9 cellular contexts compared by ENCODE assay signal in genomic region chr9:76866689-76867088, GRCh38. TPM values are rescaled to one million over a fixed set of nuclear protein-coding genes. Genes with fewer than 3 reads are reported as not detected.
DNase-seq lines count a peak whose midpoint lies in the region; TF ChIP-seq lines count a peak whose summit lies in the region.
"Had no signal": no experiment of that assay in that cellular context is flagged by ENCODE, and none has a peak within 500 bp of the region (broad histone marks: within the 10 kb centered on the region; RNA-seq: fewer than 3 reads in every experiment).

No MANE protein-coding gene starts in this region.

- TF ChIP-seq CTCF in nephron (IDR thresholded peaks at IDR 0.05; ENCODE audit: unreplicated experiment in 3 of 3) (no peak), glutamatergic neuron (IDR thresholded peaks at IDR 0.05; ENCODE audit: partially characterized antibody, unreplicated experiment) (no peak)

- no peaks in the 10 kb centered on the region for H3K36me3 ChIP-seq in MG63

- H3K27me3 Mint-ChIP-seq in nephron (ENCODE audit: low read depth) (peaks cover 22% of the 10 kb centered on the region), glutamatergic neuron (ENCODE audit: unreplicated experiment) (no peaks in the 10 kb centered on the region)
- H3K27me3 Mint-ChIP-seq in activated CD4-positive, alpha-beta memory T cell treated with anti-CD3 and anti-CD28 coated beads, Interleukin-2, amount 10 ng/mL, durations not matched to agents 7 days and 5 days: no peaks in the 10 kb centered on the region

- CTCF ChIA-PET in activated CD4-positive, alpha-beta memory T cell treated with anti-CD3 and anti-CD28 coated beads, Interleukin-2, amount 10 ng/mL, durations not matched to agents 7 days and 5 days (lab: Charles Lee): no interaction called here

- H3K27me3 ChIP-seq in MG63: no peaks in the 10 kb centered on the region

- no peak overlapping the region for H3K4me3 ChIP-seq in MG63

- POLR2A ChIA-PET in activated CD4-positive, alpha-beta memory T cell treated with anti-CD3 and anti-CD28 coated beads, Interleukin-2, amount 10 ng/mL, durations not matched to agents 7 days and 5 days (lab: Charles Lee): no interaction called here

- H3K27ac Mint-ChIP-seq in nephron: peak overlapping the region in 2 of 3 experiments; percentile 26 to 85
- no peak overlapping the region for H3K27ac Mint-ChIP-seq in activated CD4-positive, alpha-beta memory T cell treated with anti-CD3 and anti-CD28 coated beads, Interleukin-2, amount 10 ng/mL, durations not matched to agents 7 days and 5 days
- H3K27ac Mint-ChIP-seq in glutamatergic neuron (ENCODE audit: unreplicated experiment): no peak overlapping the region

- H3K4me3 Mint-ChIP-seq in nephron (no peak overlapping the region), glutamatergic neuron (ENCODE audit: unreplicated experiment) (no peak overlapping the region)
- no peak overlapping the region for H3K4me3 Mint-ChIP-seq in activated CD4-positive, alpha-beta memory T cell treated with anti-CD3 and anti-CD28 coated beads, Interleukin-2, amount 10 ng/mL, durations not matched to agents 7 days and 5 days
- H3K4me3 Mint-ChIP-seq: neural crest cell had no signal

- H3K9me3 Mint-ChIP-seq in nephron (no peaks in the 10 kb centered on the region), glutamatergic neuron (ENCODE audit: unreplicated experiment) (no peaks in the 10 kb centered on the region)
- no peaks in the 10 kb centered on the region for H3K9me3 Mint-ChIP-seq in activated CD4-positive, alpha-beta memory T cell treated with anti-CD3 and anti-CD28 coated beads, Interleukin-2, amount 10 ng/mL, durations not matched to agents 7 days and 5 days
- H3K9me3 Mint-ChIP-seq: neural crest cell had no signal

- no peaks in the 10 kb centered on the region for H3K36me3 Mint-ChIP-seq in nephron (ENCODE audit: low read depth)
- H3K36me3 Mint-ChIP-seq in activated CD4-positive, alpha-beta memory T cell treated with anti-CD3 and anti-CD28 coated beads, Interleukin-2, amount 10 ng/mL, durations not matched to agents 7 days and 5 days (ENCODE audit: low read depth): no peaks in the 10 kb centered on the region
- H3K36me3 Mint-ChIP-seq in glutamatergic neuron (ENCODE audit: unreplicated experiment): no peaks in the 10 kb centered on the region

- DNase-seq in COLO829 (ENCODE audit: low spot score) (peak; percentile 39), MG63 (peak; percentile 89), epidermal melanocyte (ENCODE audit: insufficient read length, low spot score) (peak; percentile 42), NCI-H2081 (lab: John Stamatoyannopoulos, UW) (no peak), hippocampal formation (lab: John Stamatoyannopoulos, UW) (no peak), glutamatergic neuron (no peak)
- no peak for DNase-seq in activated CD4-positive, alpha-beta memory T cell treated with anti-CD3 and anti-CD28 coated beads, Interleukin-2, amount 10 ng/mL, durations not matched to agents 7 days and 5 days

- H3K4me1 Mint-ChIP-seq in nephron: peaks cover 5% of the 10 kb centered on the region
- no peaks in the 10 kb centered on the region for H3K4me1 Mint-ChIP-seq in activated CD4-positive, alpha-beta memory T cell treated with anti-CD3 and anti-CD28 coated beads, Interleukin-2, amount 10 ng/mL, durations not matched to agents 7 days and 5 days
- H3K4me1 Mint-ChIP-seq in glutamatergic neuron (ENCODE audit: low read depth, unreplicated experiment): no peaks in the 10 kb centered on the region

- H3K9me3 ChIP-seq in MG63: no peaks in the 10 kb centered on the region

RNA-seq across cellular contexts. Expression of gene PRUNE2, which starts 39.2 kb away (rescaled TPM):
- 2.7 and 24.2 TPM in 2 replicates for total RNA-seq in MG63 (2014; rRNA removed; shearing (Covaris generic); ENCODE audit: low replicate concordance)
- total RNA-seq in activated CD4-positive, alpha-beta memory T cell treated with anti-CD3 and anti-CD28 coated beads, Interleukin-2, amount 10 ng/mL, durations not matched to agents 7 days and 5 days: 1 to 10 TPM in 1 of 2 experiments, under 1 TPM in 1; 0.83 to 1.0 TPM
- total RNA-seq in glutamatergic neuron (ENCODE audit: unreplicated experiment): 63.8 TPM

Comparison
In these comparisons a context has a peak if more than half of its experiments do, and no peak if none do; other contexts are left out.
1. DNase-seq: peak in COLO829 (single experiment), MG63 (single experiment) and epidermal melanocyte (single experiment); none in NCI-H2081 (0 of 2), activated CD4-positive, alpha-beta memory T cell treated with anti-CD3 and anti-CD28 coated beads, Interleukin-2, amount 10 ng/mL, durations not matched to agents 7 days and 5 days (single experiment), hippocampal formation (0 of 2) and glutamatergic neuron (single experiment).
2. H3K27ac Mint-ChIP-seq: peak in nephron (2 of 3); none in activated CD4-positive, alpha-beta memory T cell treated with anti-CD3 and anti-CD28 coated beads, Interleukin-2, amount 10 ng/mL, durations not matched to agents 7 days and 5 days (single experiment) and glutamatergic neuron (single experiment).